In genomic region chr2:64273524-64274398, GRCh38 we compare ENCODE assay signal across 8 cellular contexts.
A peak's percentile ranks its signal among the peaks of the same experiment; 100 is the strongest.
DNase-seq lines count a peak whose midpoint lies in the region; ATAC-seq and TF ChIP-seq lines count a peak whose summit lies in the region.

No MANE protein-coding gene starts in this region.

- ATAC-seq in WTC11 (no peak), left cardiac atrium (peak; percentile 81 to 96)

- H3K4me1 ChIP-seq in skeletal muscle satellite cell (ENCODE audit: control insufficient read depth, insufficient read depth, low read length) = peaks cover 42% of the 10 kb centered on the region

- peak overlapping the region; percentile 32 for H3K4me2 ChIP-seq in skeletal muscle satellite cell (ENCODE audit: low read length)

- intact Hi-C loops in left cardiac atrium (cut with DNase I) = no loop called here

- in situ Hi-C loops in GM13976 (cut with MboI; ENCODE audit: low sequenced_read_pairs, unreplicated experiment) = no loop called here

- TF ChIP-seq CTCF in WTC11 (IDR thresholded peaks at IDR 0.05) = no peak
- TF ChIP-seq CTCF in GM13976 (IDR thresholded peaks at IDR 0.05; ENCODE audit: borderline replicate concordance, control extremely low read depth, extremely low read depth, insufficient read depth, missing control alignments) = no peak

- H3K36me3 Mint-ChIP-seq in WTC11 = peaks cover 14% of the 10 kb centered on the region

- H3K9me3 ChIP-seq in skeletal muscle satellite cell (replicated peaks; ENCODE audit: low read length) = no peaks in the 10 kb centered on the region

- H3K4me3 ChIP-seq in skeletal muscle satellite cell (ENCODE audit: low read length) = no peak overlapping the region

- H3K27me3 ChIP-seq in skeletal muscle satellite cell (ENCODE audit: control insufficient read depth, insufficient read depth, low read length) = no peaks in the 10 kb centered on the region

- CTCF ChIA-PET in WTC11 (lab: Charles Lee) = interaction anchor here (1.0 to 1.1 kb wide), 2 partner anchors 23 to 39 kb away, joined by 3 read pairs; no protein-coding TSS in a partner anchor

- H3K9me3 Mint-ChIP-seq in WTC11 = peaks cover 13% of the 10 kb centered on the region

- H3K4me1 Mint-ChIP-seq in WTC11 = peaks cover 87% of the 10 kb centered on the region

- H3K9ac ChIP-seq in skeletal muscle satellite cell (ENCODE audit: low read depth, low read length) = no peak overlapping the region

- H3K27ac Mint-ChIP-seq in WTC11 = peak overlapping the region; percentile 71

- no peaks in the 10 kb centered on the region for H3K36me3 ChIP-seq in skeletal muscle satellite cell (ENCODE audit: insufficient read depth, low read length)

- POLR2A ChIA-PET in WTC11 (lab: Charles Lee) = interaction anchor here (0.9 kb wide), 1 partner anchor 11 kb away, joined by 4 read pairs; no protein-coding TSS in a partner anchor

- H3K27me3 Mint-ChIP-seq in WTC11 (ENCODE audit: low read depth) = peaks cover 14% of the 10 kb centered on the region

- DNase-seq in DMS53 (lab: John Stamatoyannopoulos, UW) = peak; percentile 27
- no peak for DNase-seq in DMS53 treated with DMSO at 0.1 percent for 48 hours (lab: John Stamatoyannopoulos, UW; ENCODE audit: unreplicated experiment)
- no peak for DNase-seq in WTC11 (ENCODE audit: low spot score)
- DNase-seq in left cardiac atrium = peak; percentile 53
- DNase-seq in activated CD8-positive, alpha-beta memory T cell treated with anti-CD3 and anti-CD28 coated beads, Interleukin-2, amount 50 U/mL, for 4 hours = no peak
- DNase-seq in UCSD-AML1 (lab: John Stamatoyannopoulos, UW; ENCODE audit: unreplicated experiment) = no peak
- DNase-seq in GM13976 (ENCODE audit: low spot score) = no peak

- no peak overlapping the region for H3K4me3 Mint-ChIP-seq in WTC11

TF ChIP-seq in WTC11, 78 proteins besides CTCF, POLR2A, EP300 and RAD21:
- TF ChIP-seq ZNF121 (CRISPR knock-in tag; IDR thresholded peaks at IDR 0.05) = no peak
- peak; percentile 19; the same call in 1 of the 2 replicates for TF ChIP-seq TEAD1 (CRISPR knock-in tag; IDR thresholded peaks at IDR 0.05)
- TF ChIP-seq ETV6 (CRISPR knock-in tag; IDR thresholded peaks at IDR 0.05) = peak; percentile 38; the same call in 1 of the 2 replicates
- no peak for TF ChIP-seq ESRRA (CRISPR knock-in tag; IDR thresholded peaks at IDR 0.05; ENCODE audit: borderline replicate concordance)

Comparison
In these comparisons a context has a peak if more than half of its experiments do, and no peak if none do; other contexts are left out.
1. DNase-seq: peak in DMS53 (single experiment) and left cardiac atrium (single experiment); none in DMS53 treated with DMSO at 0.1 percent for 48 hours (single experiment), WTC11 (single experiment), activated CD8-positive, alpha-beta memory T cell treated with anti-CD3 and anti-CD28 coated beads, Interleukin-2, amount 50 U/mL, for 4 hours (single experiment), UCSD-AML1 (single experiment) and GM13976 (single experiment).